Comparison of ENCODE assay signal across 12 cellular contexts in genomic region chr2:64607381-64607780, GRCh38. TPM values are rescaled to one million over a fixed set of nuclear protein-coding genes. Genes with fewer than 3 reads are reported as not detected.
DNase-seq lines count a peak whose midpoint lies in the region; ATAC-seq and TF ChIP-seq lines count a peak whose summit lies in the region.
"Had no signal": no experiment of that assay in that cellular context is flagged by ENCODE, and none has a peak within 500 bp of the region (broad histone marks: within the 10 kb centered on the region; RNA-seq: fewer than 3 reads in every experiment).

No MANE protein-coding gene starts in this region.

- DNase-seq in activated CD4-positive, alpha-beta T cell treated with anti-CD3 and anti-CD28 coated beads, Interleukin-2, amount 10 ng/mL, durations not matched to agents 24 days and 14 days = no peak
- no peak for DNase-seq in activated CD4-positive, alpha-beta T cell treated with anti-CD3 and anti-CD28 coated beads for 4 hours
- DNase-seq in PC-3 (no peak), esophagus muscularis mucosa (ENCODE audit: extremely low spot score) (peak; percentile 60), dorsolateral prefrontal cortex (no peak)
- no peak for DNase-seq in stimulated activated effector memory CD8-positive, alpha-beta T cell treated with anti-CD3 and anti-CD28 coated beads, Interleukin-12 subunit alpha, Interleukin-12 subunit beta, amount 100 ng/mL, for 72 hours (ENCODE audit: low spot score in 2 of 2)
- DNase-seq: NCI-H226, SHP77 treated with DMSO at 0.1 percent for 48 hours had no signal

- H3K4me3 ChIP-seq in PC-3 (ENCODE audit: low read length) (no peak overlapping the region), esophagus muscularis mucosa (no peak overlapping the region), dorsolateral prefrontal cortex (peak overlapping the region in 2 of 59 donors; percentile 3 to 31)
- H3K4me3 ChIP-seq: MG63 had no signal

- peak overlapping the region; percentile 57 for H3K9ac ChIP-seq in PC-3 (ENCODE audit: low read length)

- no peak for TF ChIP-seq POLR2A in esophagus muscularis mucosa (IDR thresholded peaks at IDR 0.05; ENCODE audit: low read depth)

- no peak for TF ChIP-seq CTCF in PC-3 (conservative IDR thresholded peaks at IDR 0.05; ENCODE audit: low read depth, low read length)
- no peak for TF ChIP-seq CTCF in esophagus muscularis mucosa (IDR thresholded peaks at IDR 0.05)
- TF ChIP-seq CTCF in dorsolateral prefrontal cortex (IDR thresholded peaks at IDR 0.05 in 54 of 56, conservative IDR thresholded peaks at IDR 0.05 in 2 of 56; ENCODE audit: low read depth in 1 of 56, partially characterized antibody in 56 of 56) = no peak

- no peaks in the 10 kb centered on the region for H3K9me3 ChIP-seq in PC-3 (ENCODE audit: low read length)
- H3K9me3 ChIP-seq in esophagus muscularis mucosa = no peaks in the 10 kb centered on the region
- H3K9me3 ChIP-seq: MG63 had no signal

- H3K27ac Mint-ChIP-seq in activated CD4-positive, alpha-beta T cell treated with anti-CD3 and anti-CD28 coated beads, Interleukin-2, amount 10 ng/mL, durations not matched to agents 24 days and 14 days = peak overlapping the region; percentile 88
- H3K27ac Mint-ChIP-seq in stimulated activated effector memory CD8-positive, alpha-beta T cell treated with anti-CD3 and anti-CD28 coated beads, Interleukin-12 subunit alpha, Interleukin-12 subunit beta, amount 100 ng/mL, for 72 hours = peak overlapping the region; percentile 88
- H3K27ac Mint-ChIP-seq: WTC11 had no signal

- peaks cover 6% of the 10 kb centered on the region for H3K36me3 Mint-ChIP-seq in activated CD4-positive, alpha-beta T cell treated with anti-CD3 and anti-CD28 coated beads, Interleukin-2, amount 10 ng/mL, durations not matched to agents 24 days and 14 days (ENCODE audit: low read depth)
- H3K36me3 Mint-ChIP-seq in stimulated activated effector memory CD8-positive, alpha-beta T cell treated with anti-CD3 and anti-CD28 coated beads, Interleukin-12 subunit alpha, Interleukin-12 subunit beta, amount 100 ng/mL, for 72 hours = peaks cover 4% of the 10 kb centered on the region

- intact Hi-C loops in activated CD4-positive, alpha-beta T cell treated with anti-CD3 and anti-CD28 coated beads, Interleukin-2, amount 10 ng/mL, durations not matched to agents 24 days and 14 days (cut with micrococcal nuclease) = loop anchor here (1.0 to 5.0 kb wide), 4 partner anchors 37 to 380 kb away; partner anchors contain the start of genes AFTPH and SLC1A4
- intact Hi-C loops in PC-3 (cut with micrococcal nuclease) = no loop called here
- intact Hi-C loops in esophagus muscularis mucosa (cut with DNase I) = loop anchor here (5.0 kb wide), 1 partner anchor 45 kb away; the partner anchor contains the start of gene SERTAD2
- intact Hi-C loops in dorsolateral prefrontal cortex (cut with DNase I) = no loop called here

- H3K4me3 Mint-ChIP-seq in activated CD4-positive, alpha-beta T cell treated with anti-CD3 and anti-CD28 coated beads, Interleukin-2, amount 10 ng/mL, durations not matched to agents 24 days and 14 days = peak overlapping the region; percentile 78
- H3K4me3 Mint-ChIP-seq in stimulated activated effector memory CD8-positive, alpha-beta T cell treated with anti-CD3 and anti-CD28 coated beads, Interleukin-12 subunit alpha, Interleukin-12 subunit beta, amount 100 ng/mL, for 72 hours = peak overlapping the region; percentile 69

- WGBS in esophagus muscularis mucosa = 76% methylated on average over 7 of the region's 7 CpGs

- peaks cover 11% of the 10 kb centered on the region for H3K9me3 Mint-ChIP-seq in activated CD4-positive, alpha-beta T cell treated with anti-CD3 and anti-CD28 coated beads, Interleukin-2, amount 10 ng/mL, durations not matched to agents 24 days and 14 days
- peaks cover 8% of the 10 kb centered on the region for H3K9me3 Mint-ChIP-seq in stimulated activated effector memory CD8-positive, alpha-beta T cell treated with anti-CD3 and anti-CD28 coated beads, Interleukin-12 subunit alpha, Interleukin-12 subunit beta, amount 100 ng/mL, for 72 hours

- H3K79me2 ChIP-seq in PC-3 (ENCODE audit: low read length) = no peaks in the 10 kb centered on the region

- H3K27me3 Mint-ChIP-seq in activated CD4-positive, alpha-beta T cell treated with anti-CD3 and anti-CD28 coated beads, Interleukin-2, amount 10 ng/mL, durations not matched to agents 24 days and 14 days = peaks cover 15% of the 10 kb centered on the region

- POLR2A ChIA-PET in PC-3 (lab: Charles Lee; ENCODE audit: unreplicated experiment) = interaction anchor here (0.6 kb wide), 1 partner anchor 46 kb away, joined by 4 read pairs; the partner anchor contains the start of gene SERTAD2

- ATAC-seq in PC-3 (no peak), HG02759 (IDR thresholded peaks at IDR 0.05; ENCODE audit: unreplicated experiment) (no peak), GM18511 (IDR thresholded peaks at IDR 0.05; ENCODE audit: unreplicated experiment) (no peak)
- no peak for ATAC-seq in stimulated activated effector memory CD8-positive, alpha-beta T cell treated with anti-CD3 and anti-CD28 coated beads, Interleukin-12 subunit alpha, Interleukin-12 subunit beta, amount 100 ng/mL, for 72 hours

- H3K27me3 ChIP-seq in PC-3 (ENCODE audit: low read length) (no peaks in the 10 kb centered on the region), esophagus muscularis mucosa (no peaks in the 10 kb centered on the region), dorsolateral prefrontal cortex (no peaks in the 10 kb centered on the region)
- H3K27me3 ChIP-seq: MG63 had no signal

- CTCF ChIA-PET in PC-3 (lab: Charles Lee) = no interaction called here

- H3K9me2 ChIP-seq in PC-3 (replicated peaks; ENCODE audit: low read length) = no peaks in the 10 kb centered on the region

- H3K4me2 ChIP-seq in PC-3 (ENCODE audit: low read length) = peak overlapping the region; percentile 59

- BruUV-seq in PC-3 (replicated peaks; lab: Mats Ljungman, UMichigan) = no TSS peak

- no peaks in the 10 kb centered on the region for H3K36me3 ChIP-seq in PC-3 (ENCODE audit: low read depth, low read length)
- H3K36me3 ChIP-seq in esophagus muscularis mucosa = no peaks in the 10 kb centered on the region
- H3K36me3 ChIP-seq: MG63 had no signal

- H3K4me1 Mint-ChIP-seq in activated CD4-positive, alpha-beta T cell treated with anti-CD3 and anti-CD28 coated beads, Interleukin-2, amount 10 ng/mL, durations not matched to agents 24 days and 14 days = peaks cover 24% of the 10 kb centered on the region
- H3K4me1 Mint-ChIP-seq in stimulated activated effector memory CD8-positive, alpha-beta T cell treated with anti-CD3 and anti-CD28 coated beads, Interleukin-12 subunit alpha, Interleukin-12 subunit beta, amount 100 ng/mL, for 72 hours = peaks cover 30% of the 10 kb centered on the region

- no peaks in the 10 kb centered on the region for H3F3A ChIP-seq in PC-3 (ENCODE audit: low read length, unreplicated experiment)

- peaks cover 31% of the 10 kb centered on the region for H3K4me1 ChIP-seq in PC-3 (ENCODE audit: insufficient read depth, low read length)
- H3K4me1 ChIP-seq in esophagus muscularis mucosa = peaks cover 8 to 41% (median 26%) of the 10 kb centered on the region in 4 donors

- TF ChIP-seq EP300 in esophagus muscularis mucosa (IDR thresholded peaks at IDR 0.05) = no peak

- H4K20me1 ChIP-seq in PC-3 (ENCODE audit: low read length) = no peaks in the 10 kb centered on the region

- H3K27ac ChIP-seq in PC-3 (ENCODE audit: low read length) (peak overlapping the region; percentile 86), esophagus muscularis mucosa (replicated peaks in 1 of 4) (no peak overlapping the region), dorsolateral prefrontal cortex (peak overlapping the region in 1 of 59 donors; percentile 56)

- peak overlapping the region; percentile 36; the same call in 1 of the 2 replicates for H2AFZ ChIP-seq in PC-3 (ENCODE audit: low read length)

RNA-seq across cellular contexts. Expression of gene SERTAD2, which starts 46.3 kb away (rescaled TPM):
- 24.6 and 26.7 TPM in 2 replicates for total RNA-seq in activated CD4-positive, alpha-beta T cell treated with anti-CD3 and anti-CD28 coated beads, Interleukin-2, amount 10 ng/mL, durations not matched to agents 24 days and 14 days
- total RNA-seq in PC-3 (2014; rRNA removed) = 19.8 and 34.9 TPM in 2 replicates
- total RNA-seq in esophagus muscularis mucosa = 10 to 100 TPM; 12.1 to 18.1 (median 14.3) TPM
- total RNA-seq in dorsolateral prefrontal cortex = 10 to 100 TPM in 116 of 120 experiments, 1 to 10 TPM in 4; 7.8 to 24.8 (median 13.4) TPM

Comparison
In these comparisons a context has a peak if more than half of its experiments do, and no peak if none do; other contexts are left out.
1. intact Hi-C loops: an anchor here in activated CD4-positive, alpha-beta T cell treated with anti-CD3 and anti-CD28 coated beads, Interleukin-2, amount 10 ng/mL, durations not matched to agents 24 days and 14 days (1.0 to 5.0 kb wide) and esophagus muscularis mucosa (5.0 kb wide); none called in PC-3 and dorsolateral prefrontal cortex.